17 cellular contexts compared by ENCODE assay signal in the genomic region with DNA sequence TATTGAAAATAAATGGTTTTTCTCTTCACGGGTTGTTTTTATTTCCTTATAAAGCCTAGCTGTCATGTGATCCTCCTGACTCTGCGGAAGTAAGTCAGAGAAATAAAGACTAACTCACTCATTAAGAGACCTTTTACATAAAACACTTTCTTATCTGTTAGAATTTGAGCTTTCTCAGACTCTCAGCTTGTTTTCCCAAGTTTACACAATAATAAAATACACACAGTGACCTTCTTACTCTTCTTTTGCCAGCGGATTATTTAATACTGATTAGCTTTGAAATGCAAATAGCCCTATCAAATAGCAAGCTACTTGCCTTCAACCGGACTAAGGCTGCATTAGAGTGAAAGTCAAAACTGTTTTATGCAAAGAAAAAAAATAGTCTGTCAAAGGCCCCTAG. TPM values are rescaled to one million over a fixed set of nuclear protein-coding genes. Genes with fewer than 3 reads are reported as not detected.
DNase-seq lines count a peak whose midpoint lies in the region; ATAC-seq and TF ChIP-seq lines count a peak whose summit lies in the region.
"Had no signal": no experiment of that assay in that cellular context is flagged by ENCODE, and none has a peak within 500 bp of the region (broad histone marks: within the 10 kb centered on the region; RNA-seq: fewer than 3 reads in every experiment).

No MANE protein-coding gene starts in this region.

- WGBS in heart left ventricle, 4 donors = 13 to 17% (median 14%) methylated on average over 4 of the region's 4 CpGs

- no peak for TF ChIP-seq CTCF in heart left ventricle (IDR thresholded peaks at IDR 0.05)

- H3K27ac ChIP-seq in heart left ventricle (peak overlapping the region in 6 of 12 donors; percentile 2 to 54 (median 43)), mucosa of rectum (ENCODE audit: low read depth in 2 of 2, low read length in 2 of 2) (peak overlapping the region; percentile 56 to 70), substantia nigra (ENCODE audit: low read depth, low read length, poor library complexity, severe bottlenecking) (no peak overlapping the region)
- H3K27ac ChIP-seq: HL-60, neutrophil had no signal

- H3K9ac ChIP-seq in mucosa of rectum (ENCODE audit: low read depth in 1 of 2, low read length in 2 of 2) = peak overlapping the region in 1 of 2 donors; percentile 19

- peak overlapping the region in 7 of 12 donors; percentile 1 to 38 (median 33) for H3K4me3 ChIP-seq in heart left ventricle
- H3K4me3 ChIP-seq in mucosa of rectum (ENCODE audit: low read length in 2 of 2) = peak overlapping the region in 1 of 2 donors; percentile 55

- no peaks in the 10 kb centered on the region for H3K36me3 ChIP-seq in heart left ventricle
- H3K36me3 ChIP-seq in mucosa of rectum (ENCODE audit: control insufficient read depth in 2 of 2, insufficient read depth in 2 of 2, low read length in 2 of 2) = no peaks in the 10 kb centered on the region
- H3K36me3 ChIP-seq: neutrophil had no signal

- no peak for DNase-seq in heart left ventricle
- DNase-seq in cardiac septum (ENCODE audit: low spot score) = no peak
- DNase-seq in foreskin melanocyte = peak; percentile 42
- DNase-seq in posterior vena cava (ENCODE audit: low spot score) = no peak
- no peak for DNase-seq in substantia nigra (lab: John Stamatoyannopoulos, UW)
- no peak for DNase-seq in H4 (ENCODE audit: low spot score)
- DNase-seq: activated gamma-delta T cell; DMS53; dorsolateral prefrontal cortex; hypothalamus; NCI-H1048; stimulated activated naive CD8-positive, alpha-beta T cell treated with anti-CD3 and anti-CD28 coated beads, Interleukin-15, amount 100 ng/mL, for 72 hours; SW 1271 had no signal

- intact Hi-C loops in heart left ventricle (cut with DNase I) (loop anchor here in 2 of 10 donors (5.0 to 10.0 kb wide), 2 partner anchors 45 to 47 kb away; a partner anchor contains a TSS), cardiac septum (cut with DNase I) (loop anchor here (10.0 kb wide), 1 partner anchor 47 kb away; a partner anchor contains a TSS), posterior vena cava (cut with DNase I) (no loop called here)

- ATAC-seq in heart left ventricle (peak in 2 of 4 donors; percentile 44 to 52), GM21717 (IDR thresholded peaks at IDR 0.05; ENCODE audit: unreplicated experiment) (no peak)
- ATAC-seq: stimulated activated naive CD8-positive, alpha-beta T cell treated with anti-CD3 and anti-CD28 coated beads, Interleukin-15, amount 100 ng/mL, for 72 hours had no signal

- H3K4me1 ChIP-seq in heart left ventricle (peaks cover 0 to 12% (median 1%) of the 10 kb centered on the region in 12 donors), mucosa of rectum (ENCODE audit: control insufficient read depth in 2 of 2, insufficient read depth in 2 of 2, low read length in 2 of 2) (peaks cover 14 to 21% of the 10 kb centered on the region in 2 donors)

- H3K9me3 ChIP-seq in heart left ventricle = no peaks in the 10 kb centered on the region
- H3K9me3 ChIP-seq in mucosa of rectum (ENCODE audit: control insufficient read depth in 2 of 2, low read length in 2 of 2) = no peaks in the 10 kb centered on the region
- H3K9me3 ChIP-seq: neutrophil had no signal

- no peak for TF ChIP-seq POLR2A in heart left ventricle (IDR thresholded peaks at IDR 0.05)

- H3K27me3 ChIP-seq in heart left ventricle (no peaks in the 10 kb centered on the region), mucosa of rectum (ENCODE audit: control insufficient read depth in 2 of 2, insufficient read depth in 2 of 2, low read length in 2 of 2) (no peaks in the 10 kb centered on the region)
- H3K27me3 ChIP-seq: dorsolateral prefrontal cortex, neutrophil had no signal

RNA-seq across cellular contexts. Expression of a gene that starts 45.5 kb away (rescaled TPM):
- total RNA-seq in heart left ventricle (10 to 100 TPM; 18.4 to 45.1 (median 33.2) TPM), cardiac septum (23.8 TPM), posterior vena cava (under 1 TPM; 0.09 to 0.24 TPM)
- 10 to 100 TPM in 1 of 2 donors, 1 to 10 TPM in 1; 7.5 to 21.4 TPM for polyA plus RNA-seq in heart left ventricle
- 15.8 and 22.3 TPM in 2 replicates for total RNA-seq in H4 (2014; rRNA removed; shearing (Covaris generic))

Comparison
In these comparisons a context has a peak if more than half of its experiments do, and no peak if none do; other contexts are left out.
1. RNA of a gene that starts 45.5 kb away (total RNA-seq): 18.4 to 45.1 TPM in heart left ventricle, 23.8 TPM in cardiac septum (single experiment) and 15.8 to 22.3 TPM in H4; 0.09 to 0.24 TPM in posterior vena cava; every median in the first group is over 10 times any median in the second.